ENCODE assay signal across 20 cellular contexts in the genomic region with DNA sequence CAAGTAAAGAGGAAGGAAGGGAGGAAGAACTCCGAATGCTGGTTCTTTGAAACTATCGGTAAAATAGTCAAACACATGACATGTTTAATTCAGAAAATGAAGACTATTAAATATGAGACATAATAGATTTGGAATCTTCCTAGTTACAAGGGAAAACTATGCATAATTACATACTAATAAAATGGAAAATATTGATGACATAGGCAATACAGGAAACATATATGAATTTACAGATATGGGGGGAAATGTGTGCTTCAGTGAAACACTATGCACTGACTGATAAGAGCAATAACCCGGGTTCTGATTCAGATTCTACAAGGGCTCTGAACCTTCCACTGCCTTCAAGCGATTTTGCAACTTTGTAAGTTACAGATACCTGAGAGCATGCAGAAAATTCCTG.
"Had no signal": no experiment of that assay in that cellular context is flagged by ENCODE, and none has a peak within 500 bp of the region (broad histone marks: within the 10 kb centered on the region; RNA-seq: fewer than 3 reads in every experiment).

No MANE protein-coding gene starts in this region.

- H3K27ac Mint-ChIP-seq: IgD-negative memory B cell had no signal

- DNase-seq: KBM-7; MV-4-11; NCI-H1048; NCI-H1105; NCI-H1417; NCI-H1436 treated with DMSO at 0.1 percent for 48 hours; NCI-H1694; NCI-H187 treated with DMSO at 0.1 percent for 48 hours; NCI-H2029 treated with DMSO at 0.1 percent for 48 hours; NCI-H2227 treated with DMSO at 0.1 percent for 48 hours; NCI-H524; NCI-H526 treated with DMSO at 0.1 percent for 48 hours; NCI-H748 treated with DMSO at 0.1 percent for 48 hours; NK-92 treated with Interleukin-12 subunit alpha and Interleukin-12 subunit beta, amount 100 ng/mL, for 24 hours; PC-3; SHP77; SK-N-SH; SW 1271 had no signal

- H3K9ac ChIP-seq: SK-N-SH had no signal

- H3K27ac ChIP-seq: RWPE1 had no signal

- ATAC-seq: PC-3 had no signal

- H3K4me2 ChIP-seq: SK-N-SH had no signal
